13 cellular contexts compared by ENCODE assay signal in genomic region chr22:19895160-19895849, GRCh38.
"Had no signal": no experiment of that assay in that cellular context is flagged by ENCODE, and none has a peak within 500 bp of the region (broad histone marks: within the 10 kb centered on the region; RNA-seq: fewer than 3 reads in every experiment).

No MANE protein-coding gene starts in this region.

- H3K27ac ChIP-seq: esophagus squamous epithelium, left ventricle myocardium inferior, tibial nerve, VCaP had no signal

- H3K4me3 ChIP-seq: esophagus squamous epithelium, left ventricle myocardium inferior, tibial nerve had no signal

- H3K9me3 ChIP-seq: esophagus squamous epithelium, left ventricle myocardium inferior, tibial nerve had no signal

- FAIRE-seq: endothelial cell of umbilical vein, keratinocyte had no signal

- DNase-seq: activated CD4-positive, alpha-beta T cell treated with anti-CD3 and anti-CD28 coated beads for 4 hours; cortex of kidney; effector CD8-positive, alpha-beta T cell; esophagus squamous epithelium; hippocampal formation; left ventricle myocardium inferior; occipital lobe; stimulated activated CD4-positive, alpha-beta T cell treated with anti-CD3 and anti-CD28 coated beads, Interleukin-4, amount 100 ng/mL, for 24 hours had no signal

- ATAC-seq: activated T-helper 17 cell treated with anti-CD3 and anti-CD28 coated beads, Interleukin-2, amount 50 U/mL, for 72 hours had no signal

- H3K27me3 ChIP-seq: esophagus squamous epithelium, tibial nerve had no signal
